ENCODE assay signal across 1 cellular context in the genomic region with DNA sequence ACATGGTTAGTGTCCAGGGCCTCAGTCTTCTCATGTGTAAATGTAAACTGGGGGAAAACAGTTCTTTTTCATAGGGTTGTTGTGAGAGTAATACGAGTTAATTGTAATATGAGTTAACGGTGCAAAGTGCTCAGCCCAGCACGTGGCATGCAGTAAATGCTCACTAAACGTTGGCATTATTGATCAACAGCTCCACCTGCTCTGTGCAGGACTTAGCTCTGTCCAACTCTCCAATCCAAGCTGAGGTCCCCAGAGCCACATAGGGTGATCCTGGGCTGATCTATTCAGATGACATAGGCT.
TF ChIP-seq lines count a peak whose summit lies in the region.

No MANE protein-coding gene starts in this region.

TF ChIP-seq in endothelial cell of umbilical vein, 7 proteins besides CTCF, POLR2A, EP300 and RAD21 (continued from another document):
- TF ChIP-seq FOS (IDR thresholded peaks at IDR 0.05; ENCODE audit: borderline replicate concordance, insufficient read depth, low read length) (peak; percentile 20), EZH2 (IDR thresholded peaks at IDR 0.05; ENCODE audit: borderline replicate concordance, low read depth, low read length, severe bottlenecking) (no peak), POLR2AphosphoS5 (IDR thresholded peaks at IDR 0.05; ENCODE audit: insufficient read depth, low read depth, low read length) (no peak)
